23 cellular contexts compared by ENCODE assay signal in genomic region chr1:43250351-43250761, GRCh38. TPM values are rescaled to one million over a fixed set of nuclear protein-coding genes. Genes with fewer than 3 reads are reported as not detected.
"Had no signal": no experiment of that assay in that cellular context is flagged by ENCODE, and none has a peak within 500 bp of the region (broad histone marks: within the 10 kb centered on the region; RNA-seq: fewer than 3 reads in every experiment).

No MANE protein-coding gene starts in this region.

- H3K9me3 ChIP-seq: SJSA1 had no signal

- H3K36me3 ChIP-seq: MG63, SJSA1 had no signal

- H3K27me3 ChIP-seq: MG63, SJSA1 had no signal

- DNase-seq: IMR-90, Karpas-422, KG1, MG63, NCI-H1092 treated with DMSO at 0.1 percent for 48 hours, NCI-H1436, NCI-H187, NCI-H2029, NCI-H2081 treated with DMSO at 0.1 percent for 48 hours, NCI-H2171, NCI-H226, NCI-H446, NCI-H510A, NCI-H524 treated with DMSO at 0.1 percent for 48 hours, NCI-H69, NCI-H774, Right ventricle myocardium superior, RPMI8226, SIG-M5 had no signal

- H3K4me1 ChIP-seq: SJSA1 had no signal

- H3K27ac ChIP-seq: SJSA1, SK-N-MC had no signal

- H3K4me3 ChIP-seq: MG63, SJSA1, SK-N-MC had no signal

- FAIRE-seq: RCC 7860 had no signal

RNA-seq across cellular contexts. Expression of gene TMEM125, which starts 19.4 kb away (rescaled TPM):
- total RNA-seq: Right ventricle myocardium superior, SJSA1 had no signal

RNA-seq across cellular contexts. Expression of gene C1orf210, which starts 35.0 kb away (rescaled TPM):
- total RNA-seq: IMR-90, Right ventricle myocardium superior, SJSA1 had no signal
- polyA plus RNA-seq: IMR-90 had no signal

RNA-seq across cellular contexts. Expression of gene TIE1, which starts 50.4 kb away (rescaled TPM):
- total RNA-seq: HT-29 had no signal
